8 cellular contexts compared by ENCODE assay signal in the genomic region with DNA sequence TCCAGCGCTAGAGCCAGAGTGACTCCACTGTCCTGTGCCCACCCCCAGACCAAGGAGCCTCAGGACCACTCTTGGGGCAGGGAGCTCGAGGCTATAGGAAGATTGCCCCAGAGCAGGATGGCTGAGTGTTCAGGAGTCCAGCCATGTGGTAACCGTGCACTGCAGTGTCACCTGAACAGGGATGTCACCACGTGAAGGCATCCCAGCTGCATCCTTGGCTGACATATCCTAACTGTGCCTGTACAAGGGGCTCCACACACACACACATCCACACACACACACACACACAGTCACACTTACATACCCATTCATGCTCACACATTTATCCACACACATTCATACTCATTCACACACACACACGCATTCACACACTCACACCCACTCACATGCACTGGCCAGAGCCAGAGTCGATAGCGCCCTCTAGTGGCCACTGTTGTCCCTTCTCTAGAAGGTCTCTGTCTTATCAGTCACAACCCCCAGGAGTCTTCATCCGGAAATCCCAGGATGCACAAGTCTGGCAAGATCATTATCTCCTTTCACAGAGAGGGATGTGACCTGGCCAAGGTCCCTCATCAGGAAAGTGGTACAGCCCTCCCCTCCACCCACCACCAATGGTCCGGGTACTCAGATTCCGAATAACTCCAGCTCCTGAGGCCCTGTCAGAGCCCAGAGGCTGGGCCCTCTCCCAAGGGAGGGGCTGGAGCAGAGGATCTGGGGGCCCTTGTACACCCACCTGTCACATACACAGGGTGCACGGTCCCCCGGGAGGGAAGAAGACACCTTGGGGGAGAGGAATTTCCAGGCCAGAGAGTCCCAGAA. TPM values are rescaled to one million over a fixed set of nuclear protein-coding genes. Genes with fewer than 3 reads are reported as not detected.
DNase-seq lines count a peak whose midpoint lies in the region; ATAC-seq and TF ChIP-seq lines count a peak whose summit lies in the region.

No MANE protein-coding gene starts in this region.

- POLR2A ChIA-PET in CD4-positive, alpha-beta T cell (lab: Charles Lee), result no interaction called here
- POLR2A ChIA-PET in Panc1 (lab: Charles Lee), result no interaction called here

- CTCF ChIA-PET in CD4-positive, alpha-beta T cell (lab: Charles Lee), result interaction anchor here (1.0 to 2.1 kb wide), 5 partner anchors 11 to 189 kb away, joined by 3 to 8 read pairs (median 3); no protein-coding TSS in a partner anchor
- CTCF ChIA-PET in Panc1 (lab: Charles Lee), result no interaction called here

- TF ChIP-seq CTCF in CD4-positive, alpha-beta T cell (IDR thresholded peaks at IDR 0.05), result peak; percentile 82
- peak; percentile 83 for TF ChIP-seq CTCF in Panc1 (IDR thresholded peaks at IDR 0.05)
- TF ChIP-seq CTCF in gastroesophageal sphincter (IDR thresholded peaks at IDR 0.05), result peak in 3 of 4 experiments; percentile 5 to 56 (median 45)
- peak; percentile 55 for TF ChIP-seq CTCF in upper lobe of right lung (IDR thresholded peaks at IDR 0.05)

- H3K36me3 Mint-ChIP-seq in CD4-positive, alpha-beta T cell (ENCODE audit: low read depth), result no peaks in the 10 kb centered on the region

- no peak overlapping the region for H3K27ac Mint-ChIP-seq in CD4-positive, alpha-beta T cell

- 12 to 32% methylated on average over 3 to 6 of the region's 12 CpGs for WGBS in gastroesophageal sphincter (ENCODE audit: low coverage in 1 of 2), 2 donors

- intact Hi-C loops in CD4-positive, alpha-beta T cell (cut with DNase I, micrococcal nuclease), result loop anchor here (1.0 to 5.0 kb wide), 3 partner anchors 140 to 190 kb away; no protein-coding TSS in a partner anchor
- intact Hi-C loops in Panc1 (cut with micrococcal nuclease; ENCODE audit: unreplicated experiment) (no loop called here), upper lobe of right lung (cut with DNase I) (loop anchor here (5.0 kb wide), 1 partner anchor 50 kb away; no protein-coding TSS in a partner anchor)

- no peaks in the 10 kb centered on the region for H3K27me3 Mint-ChIP-seq in CD4-positive, alpha-beta T cell

- H3K4me3 ChIP-seq in Panc1 (ENCODE audit: low read depth in 2 of 2, low read length in 2 of 2) (no peak overlapping the region), gastroesophageal sphincter (no peak overlapping the region), upper lobe of right lung (no peak overlapping the region)

- no peak overlapping the region for H3K27ac ChIP-seq in CD4-positive, alpha-beta T cell (ENCODE audit: low read depth, low read length)
- H3K27ac ChIP-seq in Panc1 (ENCODE audit: low read length) (no peak overlapping the region), gastroesophageal sphincter (no peak overlapping the region), upper lobe of right lung (no peak overlapping the region)

- TF ChIP-seq POLR2A in gastroesophageal sphincter (IDR thresholded peaks at IDR 0.05), result no peak

- H3K4me1 Mint-ChIP-seq in CD4-positive, alpha-beta T cell (ENCODE audit: low read depth), result no peaks in the 10 kb centered on the region

- no peaks in the 10 kb centered on the region for H3K9me3 ChIP-seq in CD4-positive, alpha-beta T cell (ENCODE audit: control insufficient read depth, low read length)
- H3K9me3 ChIP-seq in Panc1 (ENCODE audit: control insufficient read depth, insufficient read depth, low read depth, low read length) (no peaks in the 10 kb centered on the region), gastroesophageal sphincter (no peaks in the 10 kb centered on the region), upper lobe of right lung (no peaks in the 10 kb centered on the region)

- H3K36me3 ChIP-seq in Panc1 (ENCODE audit: control insufficient read depth, insufficient read depth, low read length) (no peaks in the 10 kb centered on the region), gastroesophageal sphincter (no peaks in the 10 kb centered on the region), upper lobe of right lung (no peaks in the 10 kb centered on the region)

- H3K27me3 ChIP-seq in CD4-positive, alpha-beta T cell (ENCODE audit: control insufficient read depth, insufficient read depth, low read length), result no peaks in the 10 kb centered on the region
- H3K27me3 ChIP-seq in Panc1 (ENCODE audit: control insufficient read depth, insufficient read depth, low read length) (no peaks in the 10 kb centered on the region), gastroesophageal sphincter (peaks cover 33% of the 10 kb centered on the region), upper lobe of right lung (peaks cover 13% of the 10 kb centered on the region)

- BruUV-seq in Panc1 (replicated peaks; lab: Mats Ljungman, UMichigan), result no TSS peak

- H3K9me3 Mint-ChIP-seq in CD4-positive, alpha-beta T cell, result no peaks in the 10 kb centered on the region

- peak; percentile 53 to 75 (median 70) for DNase-seq in CD4-positive, alpha-beta T cell
- DNase-seq in Panc1 (ENCODE audit: low read depth, low spot score), result no peak
- peak; percentile 62 for DNase-seq in activated T-helper 1 cell treated with Interleukin-2 at 50 U/mL for 16 hours (ENCODE audit: low read depth)
- DNase-seq in pons (ENCODE audit: low spot score), result peak; percentile 53
- peak; percentile 67 for DNase-seq in upper lobe of right lung

- no peak overlapping the region for H3K4me3 Mint-ChIP-seq in CD4-positive, alpha-beta T cell

- no peaks in the 10 kb centered on the region for H3K4me1 ChIP-seq in Panc1 (ENCODE audit: control insufficient read depth, insufficient read depth, low read length)
- H3K4me1 ChIP-seq in gastroesophageal sphincter, result no peaks in the 10 kb centered on the region
- H3K4me1 ChIP-seq in upper lobe of right lung, result no peaks in the 10 kb centered on the region

- peak; percentile 82 for ATAC-seq in CD4-positive, alpha-beta T cell (ENCODE audit: poor library complexity)
- peak; percentile 55 for ATAC-seq in HG02759 (IDR thresholded peaks at IDR 0.05; ENCODE audit: unreplicated experiment)
- ATAC-seq in Panc1, result peak; percentile 82
- ATAC-seq in gastroesophageal sphincter, result no peak
- ATAC-seq in upper lobe of right lung, result peak; percentile 75
- no peak for ATAC-seq in GM18870 (IDR thresholded peaks at IDR 0.05; ENCODE audit: unreplicated experiment)

- TF ChIP-seq EP300 in gastroesophageal sphincter (IDR thresholded peaks at IDR 0.05), result no peak

- in situ Hi-C loops in Panc1 (cut with HindIII; ENCODE audit: low pct_unique_long_range_greater_than_20kb, low sequenced_read_pairs), result no loop called here

RNA-seq across cellular contexts. Expression of a gene that starts 55.1 kb away (rescaled TPM):
- total RNA-seq in CD4-positive, alpha-beta T cell, result not detected
- not detected for total RNA-seq in Panc1 (2021; ENCODE audit: unreplicated experiment)
- polyA plus RNA-seq in Panc1 (2012; ENCODE audit: insufficient read length), result not detected
- total RNA-seq in gastroesophageal sphincter, result 1 to 10 TPM in 1 of 4 donors, not detected in 3; 4.1 TPM
- 12.3 TPM for total RNA-seq in upper lobe of right lung

Comparison
In these comparisons a context has a peak if more than half of its experiments do, and no peak if none do; other contexts are left out.
1. ATAC-seq: peak in CD4-positive, alpha-beta T cell (single experiment), HG02759 (single experiment), Panc1 (single experiment) and upper lobe of right lung (single experiment); none in gastroesophageal sphincter (single experiment) and GM18870 (single experiment).
2. Peak in every context shown above with its lines, with median percentiles within 50 percentile points of each other: CTCF ChIP-seq.